In genomic region chr18:78830826-78831225, GRCh38 we compare ENCODE assay signal across 34 cellular contexts.
"Had no signal": no experiment of that assay in that cellular context is flagged by ENCODE, and none has a peak within 500 bp of the region (broad histone marks: within the 10 kb centered on the region; RNA-seq: fewer than 3 reads in every experiment).

No MANE protein-coding gene starts in this region.

- H3K9ac ChIP-seq: KMS-11 had no signal

- H3K4me3 ChIP-seq: MG63 had no signal

- H3K4me2 ChIP-seq: KMS-11 had no signal

- H3K9me3 ChIP-seq: MG63 had no signal

- H3K27me3 ChIP-seq: MG63 had no signal

- H3K27ac ChIP-seq: KMS-11 had no signal

- DNase-seq: Karpas-422, Kasumi-1, KG1, MG63, MM.1S, MV-4-11, NCI-H1048, NCI-H1092, NCI-H1092 treated with DMSO at 0.1 percent for 48 hours, NCI-H1105, NCI-H1105 treated with DMSO at 0.1 percent for 48 hours, NCI-H1417, NCI-H1417 treated with DMSO at 0.1 percent for 48 hours, NCI-H1436, NCI-H1436 treated with DMSO at 0.1 percent for 48 hours, NCI-H146, NCI-H1694, NCI-H1694 treated with DMSO at 0.1 percent for 48 hours, NCI-H187, NCI-H187 treated with DMSO at 0.1 percent for 48 hours, NCI-H1930, NCI-H2029, NCI-H2029 treated with DMSO at 0.1 percent for 48 hours, NCI-H2081, NCI-H2081 treated with DMSO at 0.1 percent for 48 hours, NCI-H2107, NCI-H2171, NCI-H2171 treated with DMSO at 0.1 percent for 48 hours, NCI-H2227 treated with DMSO at 0.1 percent for 48 hours, NCI-H226, NCI-H345, NCI-H446, NCI-H446 treated with DMSO at 0.1 percent for 48 hours had no signal

- H3K36me3 ChIP-seq: MG63 had no signal
